16 cellular contexts compared by ENCODE assay signal in genomic region chr3:98734737-98735136, GRCh38. TPM values are rescaled to one million over a fixed set of nuclear protein-coding genes. Genes with fewer than 3 reads are reported as not detected.
A peak's percentile ranks its signal among the peaks of the same experiment; 100 is the strongest.
DNase-seq lines count a peak whose midpoint lies in the region; ATAC-seq, FAIRE-seq and TF ChIP-seq lines count a peak whose summit lies in the region.
"Had no signal": no experiment of that assay in that cellular context is flagged by ENCODE, and none has a peak within 500 bp of the region (broad histone marks: within the 10 kb centered on the region; RNA-seq: fewer than 3 reads in every experiment).

No MANE protein-coding gene starts in this region.

- ATAC-seq in Right ventricle myocardium superior (ENCODE audit: poor library complexity) (no peak), thoracic aorta (ENCODE audit: insufficient number of reproducible peaks, low FRiP score, low read depth) (no peak)
- ATAC-seq: HCT116; stimulated activated naive B cell treated with anti-CD40 and anti-IgM and Interleukin-4, amounts not matched to agents 10 μg/mL and 1 μg/mL and 100 μg/mL, for 72 hours had no signal

- H3K9ac ChIP-seq in keratinocyte (ENCODE audit: control insufficient read depth, extremely low read depth, insufficient read depth, low read length), result no peak overlapping the region
- H3K9ac ChIP-seq in colonic mucosa (ENCODE audit: low read depth in 2 of 2, low read length in 2 of 2), result no peak overlapping the region

- H3K27me3 ChIP-seq in cardiac muscle cell (no peaks in the 10 kb centered on the region), keratinocyte (ENCODE audit: control insufficient read depth, extremely low read depth, insufficient read depth, low read length) (no peaks in the 10 kb centered on the region), thoracic aorta (replicated peaks; ENCODE audit: insufficient read depth) (no peaks in the 10 kb centered on the region), colonic mucosa (peaks cover 13% of the 10 kb centered on the region)

- peak overlapping the region; percentile 92 for H3K27ac ChIP-seq in cardiac muscle cell
- H3K27ac ChIP-seq in keratinocyte (ENCODE audit: control insufficient read depth, insufficient read depth, low read length), result no peak overlapping the region
- H3K27ac ChIP-seq in thoracic aorta, result no peak overlapping the region
- H3K27ac ChIP-seq in colonic mucosa, result no peak overlapping the region

- intact Hi-C loops in Right ventricle myocardium superior (cut with DNase I), result loop anchor here (5.0 kb wide), 1 partner anchor 58 kb away; no protein-coding TSS in a partner anchor
- intact Hi-C loops in colonic mucosa (cut with DNase I), result no loop called here

- H3K4me1 ChIP-seq in cardiac muscle cell (ENCODE audit: low read depth) (peaks cover 24% of the 10 kb centered on the region), keratinocyte (ENCODE audit: control insufficient read depth, extremely low read depth, insufficient read depth, low read length) (peaks cover 21% of the 10 kb centered on the region), thoracic aorta (ENCODE audit: control insufficient read depth in 1 of 2, low read depth in 2 of 2) (peaks cover 18 to 24% of the 10 kb centered on the region in 2 donors), colonic mucosa (no peaks in the 10 kb centered on the region)

- no peak overlapping the region for H3K4me2 ChIP-seq in keratinocyte (ENCODE audit: control insufficient read depth, extremely low read depth, insufficient read depth, low read depth, low read length)

- peaks cover 12% of the 10 kb centered on the region for H3K79me2 ChIP-seq in keratinocyte (ENCODE audit: control insufficient read depth, insufficient read depth, low read length)

- no peak for TF ChIP-seq CTCF in cardiac muscle cell (IDR thresholded peaks at IDR 0.05; ENCODE audit: low read depth, low read length)
- no peak for TF ChIP-seq CTCF in keratinocyte (optimal IDR thresholded peaks at IDR 0.05 in 1 of 3, IDR thresholded peaks at IDR 0.05 in 1 of 3, conservative IDR thresholded peaks at IDR 0.05 in 1 of 3; ENCODE audit: extremely low read depth in 1 of 3, insufficient read depth in 2 of 3, low read length in 3 of 3)
- TF ChIP-seq CTCF in thoracic aorta (IDR thresholded peaks at IDR 0.05), result no peak
- TF ChIP-seq CTCF in colonic mucosa (IDR thresholded peaks at IDR 0.05), result no peak

- DNase-seq in cardiac muscle cell (ENCODE audit: low read depth in 1 of 2, low spot score in 1 of 2), result peak in 1 of 2 donors; percentile 58
- no peak for DNase-seq in Right ventricle myocardium superior
- DNase-seq in amniotic epithelial cell (ENCODE audit: low read depth), result peak; percentile 86
- no peak for DNase-seq in keratinocyte (ENCODE audit: low read depth, low spot score)
- DNase-seq in thoracic aorta (ENCODE audit: low spot score), result no peak
- no peak for DNase-seq in colonic mucosa
- DNase-seq in activated T-cell treated with anti-CD3 and anti-CD28 coated beads for 4 hours, result no peak
- no peak for DNase-seq in NCI-H2029 treated with DMSO at 0.1 percent for 48 hours (lab: John Stamatoyannopoulos, UW)
- DNase-seq: activated CD4-positive, alpha-beta T cell treated with anti-CD3 and anti-CD28 coated beads, Interleukin-2, amount 10 ng/mL, durations not matched to agents 7 days and 5 days; CD4-positive, alpha-beta memory T cell; KG1; NCI-H146; stimulated activated CD4-positive, alpha-beta T cell treated with anti-CD3 and anti-CD28 coated beads, Interleukin-4, amount 100 ng/mL, for 4 hours; stimulated activated naive B cell treated with anti-CD40 and anti-IgM and Interleukin-4, amounts not matched to agents 10 μg/mL and 1 μg/mL and 100 μg/mL, for 72 hours had no signal

- no peaks in the 10 kb centered on the region for H4K20me1 ChIP-seq in keratinocyte (ENCODE audit: control insufficient read depth, extremely low read depth, insufficient read depth, low read length)

- H3K9me3 ChIP-seq in cardiac muscle cell (ENCODE audit: low read depth) (no peaks in the 10 kb centered on the region), keratinocyte (ENCODE audit: control insufficient read depth, low read depth, low read length) (no peaks in the 10 kb centered on the region), thoracic aorta (no peaks in the 10 kb centered on the region), colonic mucosa (no peaks in the 10 kb centered on the region)

- H3K4me3 ChIP-seq in cardiac muscle cell (peak overlapping the region; percentile 76), keratinocyte (ENCODE audit: control insufficient read depth in 2 of 3, extremely low read depth in 1 of 3, insufficient read depth in 2 of 3, low read depth in 1 of 3, low read length in 3 of 3) (no peak overlapping the region), thoracic aorta (peak overlapping the region; percentile 98), colonic mucosa (no peak overlapping the region)

- FAIRE-seq in keratinocyte (lab: Jason Lieb, UNC), result peak; percentile 29
- FAIRE-seq: A204.1 had no signal

- H3K36me3 ChIP-seq in cardiac muscle cell (no peaks in the 10 kb centered on the region), keratinocyte (ENCODE audit: control insufficient read depth in 2 of 2, extremely low read depth in 1 of 2, insufficient read depth in 2 of 2, low read length in 2 of 2) (no peaks in the 10 kb centered on the region), thoracic aorta (no peaks in the 10 kb centered on the region), colonic mucosa (no peaks in the 10 kb centered on the region)

- dilution Hi-C loops in keratinocyte (cut with MboI; ENCODE audit: extremely low pct_ligation_motif_present, low sequenced_read_pairs), result no loop called here

- no peak overlapping the region for H2AFZ ChIP-seq in keratinocyte (ENCODE audit: control insufficient read depth, low read length)

- no peaks in the 10 kb centered on the region for H3K9me1 ChIP-seq in keratinocyte (ENCODE audit: control insufficient read depth, extremely low read depth, insufficient read depth, low read length)

RNA-seq across cellular contexts. Expression of gene ST3GAL6, which starts 28.4 kb away (rescaled TPM):
- 36.0 and 41.1 TPM in 2 replicates for total RNA-seq in cardiac muscle cell
- 41.7 and 53.6 TPM in 2 replicates for polyA plus RNA-seq in cardiac muscle cell
- 34.1 TPM for total RNA-seq in Right ventricle myocardium superior
- 1.8 to 5.3 TPM (median 4.0 TPM) in 3 replicates for polyA plus RNA-seq in keratinocyte
- polyA plus RNA-seq in keratinocyte (2011; ENCODE audit: low read depth), result 14.4 TPM
- 1.2 and 2.7 TPM in 2 replicates for polyA plus RNA-seq in keratinocyte (2011; cell fraction: cytosol; rRNA removed)
- polyA plus RNA-seq in keratinocyte (2011; cell fraction: nucleus; rRNA removed), result 4.3 and 5.2 TPM in 2 replicates
- 2.4 and 8.6 TPM in 2 replicates for polyA plus RNA-seq in keratinocyte (2012; ENCODE audit: low replicate concordance)
- polyA minus RNA-seq in keratinocyte, result 0.56 to 4.3 TPM (median 1.5 TPM) in 3 replicates
- polyA minus RNA-seq in keratinocyte (2011; cell fraction: cytosol; rRNA and poly(A)+ RNA removed), result 5.2 TPM
- 3.1 and 5.4 TPM in 2 replicates for polyA minus RNA-seq in keratinocyte (2011; cell fraction: nucleus; rRNA and poly(A)+ RNA removed)
- 10 to 100 TPM; 12.0 to 16.9 TPM for total RNA-seq in thoracic aorta
- 1 to 10 TPM; 2.3 to 2.5 TPM for total RNA-seq in colonic mucosa

Comparison
In these comparisons a context has a peak if more than half of its experiments do, and no peak if none do; other contexts are left out.
1. H3K4me3 ChIP-seq: peak in cardiac muscle cell (single experiment) and thoracic aorta (single experiment); none in keratinocyte (0 of 3) and colonic mucosa (single experiment).